ENCODE assay signal across 19 cellular contexts in genomic region chr7:18597759-18598158, GRCh38.
"Had no signal": no experiment of that assay in that cellular context is flagged by ENCODE, and none has a peak within 500 bp of the region (broad histone marks: within the 10 kb centered on the region; RNA-seq: fewer than 3 reads in every experiment).

No MANE protein-coding gene starts in this region.

- H3K27me3 ChIP-seq: pancreas, right lobe of liver, suprapubic skin, thyroid gland had no signal

- DNase-seq: islet precursor cell; lower lobe of right lung; midbrain; naive B cell; occipital lobe; pancreas; right lobe of liver; stimulated activated CD4-positive, alpha-beta T cell treated with anti-CD3 and anti-CD28 coated beads, Interleukin-4, amount 100 ng/mL, for 1 hour; stimulated activated CD8-positive, alpha-beta memory T cell treated with anti-CD3 and anti-CD28 coated beads, Interleukin-4, amount 100 ng/mL, for 48 hours; stimulated activated naive CD8-positive, alpha-beta T cell treated with anti-CD3 and anti-CD28 coated beads, Interleukin-15, Interleukin-2, amounts not matched to agents 100 U/mL and 50 U/mL, for 24 hours; thyroid gland had no signal

- H3K27me3 Mint-ChIP-seq: dendritic cell treated with granulocyte-macrophage colony-stimulating factor and Interleukin-4, amounts not matched to agents 40 ng/mL and 50 ng/mL, for 4 days; memory B cell; naive B cell; progenitor cell of endocrine pancreas; type B pancreatic cell had no signal

- H3K27ac ChIP-seq: lower lobe of right lung, pancreas, right lobe of liver, suprapubic skin, thyroid gland had no signal

- H3K4me1 ChIP-seq: lower lobe of right lung, pancreas, right lobe of liver, suprapubic skin, thyroid gland had no signal

- H3K4me3 ChIP-seq: lower lobe of right lung, pancreas, right lobe of liver, suprapubic skin, thyroid gland had no signal

- H3K27ac Mint-ChIP-seq: dendritic cell treated with granulocyte-macrophage colony-stimulating factor and Interleukin-4, amounts not matched to agents 40 ng/mL and 50 ng/mL, for 4 days; memory B cell; nephron; progenitor cell of endocrine pancreas; stimulated activated effector memory CD8-positive, alpha-beta T cell treated with anti-CD3 and anti-CD28 coated beads, Interleukin-12 subunit alpha, Interleukin-12 subunit beta, amount 100 ng/mL, for 72 hours; type B pancreatic cell had no signal

- H3K4me1 Mint-ChIP-seq: nephron; stimulated activated effector memory CD8-positive, alpha-beta T cell treated with anti-CD3 and anti-CD28 coated beads, Interleukin-12 subunit alpha, Interleukin-12 subunit beta, amount 100 ng/mL, for 72 hours had no signal

- H3K4me3 Mint-ChIP-seq: dendritic cell treated with granulocyte-macrophage colony-stimulating factor and Interleukin-4, amounts not matched to agents 40 ng/mL and 50 ng/mL, for 4 days; memory B cell; naive B cell; nephron; stimulated activated effector memory CD8-positive, alpha-beta T cell treated with anti-CD3 and anti-CD28 coated beads, Interleukin-12 subunit alpha, Interleukin-12 subunit beta, amount 100 ng/mL, for 72 hours; type B pancreatic cell had no signal

- ATAC-seq: left lobe of liver; lower lobe of right lung; pancreas; right lobe of liver; stimulated activated effector memory CD8-positive, alpha-beta T cell treated with anti-CD3 and anti-CD28 coated beads, Interleukin-12 subunit alpha, Interleukin-12 subunit beta, amount 100 ng/mL, for 72 hours; stimulated activated naive CD8-positive, alpha-beta T cell treated with anti-CD3 and anti-CD28 coated beads, Interleukin-15, Interleukin-2, amounts not matched to agents 100 U/mL and 50 U/mL, for 24 hours had no signal
